ENCODE assay signal across 25 cellular contexts in the genomic region with DNA sequence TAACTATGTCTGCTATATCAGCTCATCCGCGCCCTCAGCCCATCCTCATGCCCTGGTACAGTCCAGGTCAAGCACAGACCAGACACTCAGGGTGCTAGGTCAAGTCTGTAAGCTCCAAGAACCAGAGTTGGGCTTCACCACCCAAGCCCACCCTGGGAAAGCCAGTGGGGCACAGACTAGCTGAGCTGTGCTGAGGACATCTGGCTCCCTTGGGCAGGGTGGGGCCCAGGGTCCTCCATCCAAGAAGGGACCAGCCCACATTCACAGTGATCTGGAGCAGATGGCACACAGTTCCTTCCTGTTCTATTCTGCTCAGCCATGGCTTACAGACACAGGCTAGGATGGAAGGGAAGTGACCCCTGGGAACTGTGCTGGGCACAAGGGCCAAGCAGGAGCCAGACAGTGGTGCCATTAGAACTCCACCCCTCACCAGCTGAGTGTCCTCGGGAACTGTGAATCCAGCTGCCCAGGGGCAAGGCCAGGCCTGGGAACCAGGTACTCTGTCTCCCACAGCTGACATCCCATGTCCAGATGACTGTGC. TPM values are rescaled to one million over a fixed set of nuclear protein-coding genes. Genes with fewer than 3 reads are reported as not detected.
DNase-seq lines count a peak whose midpoint lies in the region; ATAC-seq, FAIRE-seq and TF ChIP-seq lines count a peak whose summit lies in the region.
"Had no signal": no experiment of that assay in that cellular context is flagged by ENCODE, and none has a peak within 500 bp of the region (broad histone marks: within the 10 kb centered on the region; RNA-seq: fewer than 3 reads in every experiment).

No MANE protein-coding gene starts in this region.

- peak overlapping the region; percentile 31 for H3K27ac ChIP-seq in lower lobe of right lung
- peak overlapping the region in 3 of 4 donors; percentile 11 to 41 (median 24) for H3K27ac ChIP-seq in transverse colon
- H3K27ac ChIP-seq: SJCRH30 had no signal

- no peaks in the 10 kb centered on the region for H3K36me3 Mint-ChIP-seq in activated CD8-positive, alpha-beta T cell treated with anti-CD3 and anti-CD28 coated beads, Interleukin-2, amount 10 ng/mL, durations not matched to agents 7 days and 5 days (ENCODE audit: low read depth)
- H3K36me3 Mint-ChIP-seq: stimulated activated effector memory CD8-positive, alpha-beta T cell treated with anti-CD3 and anti-CD28 coated beads, Interleukin-12 subunit alpha, Interleukin-12 subunit beta, amount 100 ng/mL, for 72 hours had no signal

- in situ Hi-C loops in transverse colon (cut with MboI; ENCODE audit: low pct_ligation_motif_present in 1 of 4, low pct_unique_long_range_greater_than_20kb in 1 of 4, low sequenced_read_pairs in 3 of 4): loop anchor here in 1 of 4 donors (10.0 kb wide), 1 partner anchor 96 kb away; no protein-coding TSS in a partner anchor

- H3K9me3 Mint-ChIP-seq in activated CD8-positive, alpha-beta T cell treated with anti-CD3 and anti-CD28 coated beads, Interleukin-2, amount 10 ng/mL, durations not matched to agents 7 days and 5 days (ENCODE audit: insufficient read depth): no peaks in the 10 kb centered on the region
- H3K9me3 Mint-ChIP-seq: activated CD4-positive, alpha-beta T cell treated with anti-CD3 and anti-CD28 coated beads, Interleukin-2, amount 10 ng/mL, durations not matched to agents 24 days and 14 days; activated T-helper 17 cell treated with anti-CD3 and anti-CD28 coated beads, Interleukin-2, amount 50 U/mL, for 72 hours; HFFc6; stimulated activated effector memory CD8-positive, alpha-beta T cell treated with anti-CD3 and anti-CD28 coated beads, Interleukin-12 subunit alpha, Interleukin-12 subunit beta, amount 100 ng/mL, for 72 hours had no signal

- TF ChIP-seq CTCF in bronchial epithelial cell (IDR thresholded peaks at IDR 0.05; ENCODE audit: insufficient read depth, low read length, severe bottlenecking): no peak
- no peak for TF ChIP-seq CTCF in lower lobe of right lung (IDR thresholded peaks at IDR 0.05)
- no peak for TF ChIP-seq CTCF in transverse colon (IDR thresholded peaks at IDR 0.05)

- H3K36me3 ChIP-seq in bronchial epithelial cell (ENCODE audit: control insufficient read depth, insufficient read depth, low read length) (no peaks in the 10 kb centered on the region), lower lobe of right lung (no peaks in the 10 kb centered on the region), transverse colon (no peaks in the 10 kb centered on the region)
- H3K36me3 ChIP-seq: SJCRH30 had no signal

- H3K27me3 Mint-ChIP-seq in activated CD8-positive, alpha-beta T cell treated with anti-CD3 and anti-CD28 coated beads, Interleukin-2, amount 10 ng/mL, durations not matched to agents 7 days and 5 days (ENCODE audit: low read depth): peaks cover 13% of the 10 kb centered on the region
- H3K27me3 Mint-ChIP-seq: activated T-helper 17 cell treated with anti-CD3 and anti-CD28 coated beads, Interleukin-2, amount 50 U/mL, for 72 hours had no signal

- H3K4me1 Mint-ChIP-seq in activated CD8-positive, alpha-beta T cell treated with anti-CD3 and anti-CD28 coated beads, Interleukin-2, amount 10 ng/mL, durations not matched to agents 7 days and 5 days (ENCODE audit: low read depth): peaks cover 25% of the 10 kb centered on the region
- H3K4me1 Mint-ChIP-seq: activated T-helper 17 cell treated with anti-CD3 and anti-CD28 coated beads, Interleukin-2, amount 50 U/mL, for 72 hours had no signal

- peak; percentile 43 for FAIRE-seq in bronchial epithelial cell (lab: Jason Lieb, UNC)
- FAIRE-seq: keratinocyte had no signal

- CTCF ChIA-PET in activated CD8-positive, alpha-beta T cell treated with anti-CD3 and anti-CD28 coated beads, Interleukin-2, amount 10 ng/mL, durations not matched to agents 7 days and 5 days (lab: Charles Lee): interaction anchor here (1.6 kb wide), 1 partner anchor 25 kb away, joined by 6 read pairs; no protein-coding TSS in a partner anchor

- intact Hi-C loops in lower lobe of right lung (cut with DNase I): no loop called here
- intact Hi-C loops in transverse colon (cut with DNase I; ENCODE audit: low total_unique reads): loop anchor here (10.0 kb wide), 1 partner anchor 86 kb away; no protein-coding TSS in a partner anchor

- no peak overlapping the region for H3K27ac Mint-ChIP-seq in activated CD8-positive, alpha-beta T cell treated with anti-CD3 and anti-CD28 coated beads, Interleukin-2, amount 10 ng/mL, durations not matched to agents 7 days and 5 days
- H3K27ac Mint-ChIP-seq: activated CD4-positive, alpha-beta T cell treated with anti-CD3 and anti-CD28 coated beads, Interleukin-2, amount 10 ng/mL, durations not matched to agents 24 days and 14 days; HFFc6; stimulated activated effector memory CD8-positive, alpha-beta T cell treated with anti-CD3 and anti-CD28 coated beads, Interleukin-12 subunit alpha, Interleukin-12 subunit beta, amount 100 ng/mL, for 72 hours had no signal

- H3K4me3 ChIP-seq in bronchial epithelial cell (ENCODE audit: low read depth, low read length): no peak overlapping the region
- H3K4me3 ChIP-seq in lower lobe of right lung: no peak overlapping the region
- no peak overlapping the region for H3K4me3 ChIP-seq in transverse colon
- H3K4me3 ChIP-seq: SJCRH30 had no signal

- 97% methylated on average over 3 of the region's 3 CpGs; no CpG with 5 or more reads in 1 of the 2 donors for WGBS in transverse colon (ENCODE audit: low coverage in 1 of 2), 2 donors

- H3K9me3 ChIP-seq in lower lobe of right lung (no peaks in the 10 kb centered on the region), transverse colon (no peaks in the 10 kb centered on the region)
- H3K9me3 ChIP-seq: SJCRH30 had no signal

- peak; percentile 3 for DNase-seq in NCI-H2171 treated with DMSO at 0.1 percent for 48 hours (lab: John Stamatoyannopoulos, UW)
- DNase-seq in NCI-H2171 (lab: John Stamatoyannopoulos, UW): no peak
- no peak for DNase-seq in bronchial epithelial cell (ENCODE audit: low read depth)
- no peak for DNase-seq in lower lobe of right lung
- no peak for DNase-seq in transverse colon
- no peak for DNase-seq in mesenteric fat pad (ENCODE audit: low spot score)
- DNase-seq in activated CD8-positive, alpha-beta T cell treated with anti-CD3 and anti-CD28 coated beads, Interleukin-2, amount 10 ng/mL, durations not matched to agents 7 days and 5 days: no peak
- DNase-seq: 8988T; activated CD4-positive, alpha-beta T cell treated with anti-CD3 and anti-CD28 coated beads, Interleukin-2, amount 10 ng/mL, durations not matched to agents 24 days and 14 days; COR-L47; effector memory CD4-positive, alpha-beta T cell; foreskin melanocyte; HFFc6; NCI-H187; NCI-H748 treated with DMSO at 0.1 percent for 48 hours; OCI-M1; SJCRH30; stimulated activated CD4-positive, alpha-beta T cell treated with anti-CD3 and anti-CD28 coated beads, Interleukin-1b, Interleukin-23, amount 100 ng/mL, for 48 hours had no signal

- ATAC-seq in lower lobe of right lung (peak; percentile 38 to 67), GM18858 (IDR thresholded peaks at IDR 0.05; ENCODE audit: unreplicated experiment) (no peak)
- no peak for ATAC-seq in activated CD8-positive, alpha-beta T cell treated with anti-CD3 and anti-CD28 coated beads, Interleukin-2, amount 10 ng/mL, durations not matched to agents 7 days and 5 days
- ATAC-seq: activated T-helper 17 cell treated with anti-CD3 and anti-CD28 coated beads, Interleukin-2, amount 50 U/mL, for 72 hours; esophagus mucosa had no signal

- TF ChIP-seq POLR2A in transverse colon (IDR thresholded peaks at IDR 0.05): no peak

- no peak overlapping the region for H3K4me3 Mint-ChIP-seq in activated CD8-positive, alpha-beta T cell treated with anti-CD3 and anti-CD28 coated beads, Interleukin-2, amount 10 ng/mL, durations not matched to agents 7 days and 5 days
- H3K4me3 Mint-ChIP-seq: activated CD4-positive, alpha-beta T cell treated with anti-CD3 and anti-CD28 coated beads, Interleukin-2, amount 10 ng/mL, durations not matched to agents 24 days and 14 days; activated T-helper 17 cell treated with anti-CD3 and anti-CD28 coated beads, Interleukin-2, amount 50 U/mL, for 72 hours; HFFc6; stimulated activated effector memory CD8-positive, alpha-beta T cell treated with anti-CD3 and anti-CD28 coated beads, Interleukin-12 subunit alpha, Interleukin-12 subunit beta, amount 100 ng/mL, for 72 hours had no signal

- H3K27me3 ChIP-seq in bronchial epithelial cell (ENCODE audit: control insufficient read depth, insufficient read depth, low read length) (no peaks in the 10 kb centered on the region), lower lobe of right lung (ENCODE audit: low read depth) (no peaks in the 10 kb centered on the region), transverse colon (no peaks in the 10 kb centered on the region)
- H3K27me3 ChIP-seq: SJCRH30 had no signal

- TF ChIP-seq EP300 in transverse colon (IDR thresholded peaks at IDR 0.05; ENCODE audit: low read depth): no peak

- H3K4me1 ChIP-seq in lower lobe of right lung (peaks cover 12% of the 10 kb centered on the region), transverse colon (no peaks in the 10 kb centered on the region)
- H3K4me1 ChIP-seq: SJCRH30 had no signal

- POLR2A ChIA-PET in activated CD8-positive, alpha-beta T cell treated with anti-CD3 and anti-CD28 coated beads, Interleukin-2, amount 10 ng/mL, durations not matched to agents 7 days and 5 days (lab: Charles Lee): interaction anchor here (0.6 kb wide), 1 partner anchor 318 kb away, joined by 3 read pairs; no protein-coding TSS in a partner anchor

RNA-seq across cellular contexts. Expression of a gene that starts 9.1 kb away (rescaled TPM):
- total RNA-seq in bronchial epithelial cell: 0.26 TPM in 1 of 2 replicates, not detected in the other
- total RNA-seq in lower lobe of right lung: 3.6 TPM
- total RNA-seq in transverse colon: 1 to 10 TPM in 3 of 4 donors, not detected in 1; 1.1 to 1.6 (median 1.4) TPM
- 6.7 TPM for total RNA-seq in mesenteric fat pad
- not detected for total RNA-seq in activated CD8-positive, alpha-beta T cell treated with anti-CD3 and anti-CD28 coated beads, Interleukin-2, amount 10 ng/mL, durations not matched to agents 7 days and 5 days
- total RNA-seq: activated CD4-positive, alpha-beta T cell treated with anti-CD3 and anti-CD28 coated beads, Interleukin-2, amount 10 ng/mL, durations not matched to agents 24 days and 14 days; activated T-helper 17 cell treated with anti-CD3 and anti-CD28 coated beads, Interleukin-2, amount 50 U/mL, for 72 hours; HT1080; SJCRH30; T-helper 1 cell treated with Interleukin-12 subunit alpha and Interleukin-12 subunit beta and Interleukin-4 antibody, amounts not matched to agents 30 ng/mL and 1 ng/mL, for 36 hours had no signal

RNA-seq across cellular contexts. Expression of a gene that starts 26.8 kb away (rescaled TPM):
- total RNA-seq in bronchial epithelial cell (4.5 and 5.1 TPM in 2 replicates), lower lobe of right lung (56.5 TPM), transverse colon (10 to 100 TPM; 12.0 to 44.9 (median 27.1) TPM), mesenteric fat pad (49.8 TPM)
- total RNA-seq in activated CD8-positive, alpha-beta T cell treated with anti-CD3 and anti-CD28 coated beads, Interleukin-2, amount 10 ng/mL, durations not matched to agents 7 days and 5 days: under 1 TPM in 1 of 2 experiments, not detected in 1; 0.18 TPM
- total RNA-seq: activated CD4-positive, alpha-beta T cell treated with anti-CD3 and anti-CD28 coated beads, Interleukin-2, amount 10 ng/mL, durations not matched to agents 24 days and 14 days; T-helper 1 cell treated with Interleukin-12 subunit alpha and Interleukin-12 subunit beta and Interleukin-4 antibody, amounts not matched to agents 30 ng/mL and 1 ng/mL, for 36 hours had no signal

Comparison
In these comparisons a context has a peak if more than half of its experiments do, and no peak if none do; other contexts are left out.
1. ATAC-seq: peak in lower lobe of right lung (2 of 2); none in GM18858 (single experiment) and activated CD8-positive, alpha-beta T cell treated with anti-CD3 and anti-CD28 coated beads, Interleukin-2, amount 10 ng/mL, durations not matched to agents 7 days and 5 days (single experiment).